27 cellular contexts compared by ENCODE assay signal in the genomic region with DNA sequence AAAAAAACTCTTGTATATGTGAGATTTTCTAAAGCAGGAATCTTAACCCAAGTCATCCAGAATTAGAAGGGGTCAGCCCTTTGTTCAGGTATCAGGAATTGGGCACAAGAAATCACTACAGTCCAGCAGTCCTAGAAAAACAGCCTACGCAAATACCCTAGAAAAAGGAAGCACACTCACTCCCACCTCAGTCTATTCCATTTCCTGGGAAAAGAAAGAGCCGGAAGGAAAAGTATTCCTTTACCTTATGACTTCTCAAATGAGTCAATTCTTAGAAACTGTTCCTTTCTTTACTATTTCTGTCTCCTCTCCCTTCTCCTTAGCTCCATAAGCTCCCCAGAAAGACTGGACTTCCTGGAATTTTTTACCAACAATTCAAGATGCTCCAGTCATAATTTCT.
"Had no signal": no experiment of that assay in that cellular context is flagged by ENCODE, and none has a peak within 500 bp of the region (broad histone marks: within the 10 kb centered on the region; RNA-seq: fewer than 3 reads in every experiment).

No MANE protein-coding gene starts in this region.

- H3K27ac ChIP-seq: colonic mucosa, epithelial cell of prostate, gastrocnemius medialis, heart left ventricle, left lung, prostate gland, right atrium auricular region, sigmoid colon, skin epidermis, thoracic aorta, tibial nerve, upper lobe of left lung had no signal

- H3K4me3 Mint-ChIP-seq: effector memory CD8-positive, alpha-beta T cell; mesothelial cell of epicardium; naive B cell; natural killer cell treated with Interleukin-12 subunit alpha and Interleukin-12 subunit beta and Interleukin-15 and Interleukin-18, amount 100 ng/mL, for 72 hours; neural crest cell; stimulated activated naive B cell treated with anti-CD40 and anti-IgM and Interleukin-4, amounts not matched to agents 10 μg/mL and 1 μg/mL and 100 μg/mL, for 72 hours; stimulated activated naive CD8-positive, alpha-beta T cell treated with anti-CD3 and anti-CD28 coated beads, Interleukin-15, Interleukin-2, amounts not matched to agents 100 ng/mL and 50 ng/mL, for 24 hours had no signal

- H3K36me3 ChIP-seq: colonic mucosa, gastrocnemius medialis, heart left ventricle, left lung, prostate gland, right atrium auricular region, sigmoid colon, thoracic aorta, tibial nerve, upper lobe of left lung had no signal

- H3K9me3 ChIP-seq: colonic mucosa, gastrocnemius medialis, heart left ventricle, left lung, mucosa of descending colon, prostate gland, right atrium auricular region, sigmoid colon, thoracic aorta, tibial nerve, upper lobe of left lung had no signal

- H3K4me1 ChIP-seq: colonic mucosa, left lung, prostate gland, right atrium auricular region had no signal

- H3K27ac Mint-ChIP-seq: effector memory CD8-positive, alpha-beta T cell; mesothelial cell of epicardium; natural killer cell treated with Interleukin-12 subunit alpha and Interleukin-12 subunit beta and Interleukin-15 and Interleukin-18, amount 100 ng/mL, for 72 hours; stimulated activated naive B cell treated with anti-CD40 and anti-IgM and Interleukin-4, amounts not matched to agents 10 μg/mL and 1 μg/mL and 100 μg/mL, for 72 hours; stimulated activated naive CD8-positive, alpha-beta T cell treated with anti-CD3 and anti-CD28 coated beads, Interleukin-15, Interleukin-2, amounts not matched to agents 100 ng/mL and 50 ng/mL, for 24 hours had no signal

- H3K27me3 ChIP-seq: colonic mucosa, gastrocnemius medialis, heart left ventricle, left lung, right atrium auricular region, sigmoid colon, tibial nerve, upper lobe of left lung had no signal

- H3K9me3 Mint-ChIP-seq: effector memory CD8-positive, alpha-beta T cell; mesothelial cell of epicardium; natural killer cell treated with Interleukin-12 subunit alpha and Interleukin-12 subunit beta and Interleukin-15 and Interleukin-18, amount 100 ng/mL, for 72 hours; stimulated activated naive B cell treated with anti-CD40 and anti-IgM and Interleukin-4, amounts not matched to agents 10 μg/mL and 1 μg/mL and 100 μg/mL, for 72 hours; stimulated activated naive CD8-positive, alpha-beta T cell treated with anti-CD3 and anti-CD28 coated beads, Interleukin-15, Interleukin-2, amounts not matched to agents 100 ng/mL and 50 ng/mL, for 24 hours had no signal

- H3K36me3 Mint-ChIP-seq: mesothelial cell of epicardium; naive B cell; natural killer cell treated with Interleukin-12 subunit alpha and Interleukin-12 subunit beta and Interleukin-15 and Interleukin-18, amount 100 ng/mL, for 72 hours had no signal

- H3K27me3 Mint-ChIP-seq: effector memory CD8-positive, alpha-beta T cell; naive B cell; stimulated activated naive B cell treated with anti-CD40 and anti-IgM and Interleukin-4, amounts not matched to agents 10 μg/mL and 1 μg/mL and 100 μg/mL, for 72 hours; stimulated activated naive CD8-positive, alpha-beta T cell treated with anti-CD3 and anti-CD28 coated beads, Interleukin-15, Interleukin-2, amounts not matched to agents 100 ng/mL and 50 ng/mL, for 24 hours had no signal

- ATAC-seq: effector memory CD8-positive, alpha-beta T cell; esophagus mucosa; gastrocnemius medialis; heart left ventricle; left cardiac atrium; left lung; mucosa of descending colon; natural killer cell treated with Interleukin-12 subunit alpha and Interleukin-12 subunit beta and Interleukin-15 and Interleukin-18, amount 100 ng/mL, for 72 hours; stimulated activated naive B cell treated with anti-CD40 and anti-IgM and Interleukin-4, amounts not matched to agents 10 μg/mL and 1 μg/mL and 100 μg/mL, for 72 hours had no signal

- H3K4me3 ChIP-seq: colonic mucosa, gastrocnemius medialis, heart left ventricle, left lung, mucosa of descending colon, prostate gland, right atrium auricular region, sigmoid colon, skin epidermis, thoracic aorta, tibial nerve, upper lobe of left lung had no signal

- DNase-seq: colonic mucosa; effector memory CD8-positive, alpha-beta T cell; foreskin fibroblast; gastrocnemius medialis; heart left ventricle; hippocampal formation; left cardiac atrium; left lung; mesenchymal stem cell; mucosa of descending colon; naive B cell; sigmoid colon; stimulated activated CD4-positive, alpha-beta T cell treated with anti-CD3 and anti-CD28 coated beads, Interleukin-15, amount 100 ng/mL, for 24 hours; stimulated activated CD4-positive, alpha-beta T cell treated with anti-CD3 and anti-CD28 coated beads, Interleukin-2, amount 100 ng/mL, for 48 hours; stimulated activated naive B cell treated with anti-CD40 and anti-IgM and Interleukin-4, amounts not matched to agents 10 μg/mL and 1 μg/mL and 100 μg/mL, for 72 hours; upper lobe of left lung had no signal
